ENCODE assay signal across 11 cellular contexts in genomic region chr6:137698636-137699035, GRCh38.
DNase-seq lines count a peak whose midpoint lies in the region; ATAC-seq and TF ChIP-seq lines count a peak whose summit lies in the region.
"Had no signal": no experiment of that assay in that cellular context is flagged by ENCODE, and none has a peak within 500 bp of the region (broad histone marks: within the 10 kb centered on the region; RNA-seq: fewer than 3 reads in every experiment).

No MANE protein-coding gene starts in this region.

- no peaks in the 10 kb centered on the region for H3K27me3 Mint-ChIP-seq in activated naive CD8-positive, alpha-beta T cell

- H3K4me3 ChIP-seq in coronary artery: no peak overlapping the region
- H3K4me3 ChIP-seq: tibial nerve had no signal

- no peaks in the 10 kb centered on the region for H3K9me3 Mint-ChIP-seq in activated naive CD8-positive, alpha-beta T cell (ENCODE audit: low read depth)

- no peak for TF ChIP-seq CTCF in coronary artery (IDR thresholded peaks at IDR 0.05)

- peak; percentile 1 for DNase-seq in COLO668 (lab: John Stamatoyannopoulos, UW; ENCODE audit: unreplicated experiment)
- DNase-seq in KG1 (lab: John Stamatoyannopoulos, UW): peak; percentile 67
- peak; percentile 25 for DNase-seq in midbrain (lab: John Stamatoyannopoulos, UW)
- no peak for DNase-seq in HCEC 1CT
- no peak for DNase-seq in coronary artery (ENCODE audit: low spot score)
- no peak for DNase-seq in NCI-H748 treated with DMSO at 0.1 percent for 48 hours (lab: John Stamatoyannopoulos, UW)
- DNase-seq: left cardiac atrium had no signal

- H3K4me1 Mint-ChIP-seq in activated naive CD8-positive, alpha-beta T cell (ENCODE audit: low read depth): peaks cover 38% of the 10 kb centered on the region

- H3K36me3 Mint-ChIP-seq in activated naive CD8-positive, alpha-beta T cell: no peaks in the 10 kb centered on the region

- H3K27ac Mint-ChIP-seq in activated naive CD8-positive, alpha-beta T cell: peak overlapping the region; percentile 95

- peak overlapping the region in 1 of 2 donors; percentile 69 for H3K27ac ChIP-seq in coronary artery

- ATAC-seq in HG03342 (IDR thresholded peaks at IDR 0.05; ENCODE audit: unreplicated experiment): no peak
- ATAC-seq: PC-3 had no signal

- peak overlapping the region; percentile 71 for H3K4me3 Mint-ChIP-seq in activated naive CD8-positive, alpha-beta T cell

Comparison
In these comparisons a context has a peak if more than half of its experiments do, and no peak if none do; other contexts are left out.
1. DNase-seq: peak in COLO668 (single experiment), KG1 (single experiment) and midbrain (single experiment); none in HCEC 1CT (single experiment), coronary artery (single experiment) and NCI-H748 treated with DMSO at 0.1 percent for 48 hours (single experiment).